ENCODE assay signal across 26 cellular contexts in the genomic region with DNA sequence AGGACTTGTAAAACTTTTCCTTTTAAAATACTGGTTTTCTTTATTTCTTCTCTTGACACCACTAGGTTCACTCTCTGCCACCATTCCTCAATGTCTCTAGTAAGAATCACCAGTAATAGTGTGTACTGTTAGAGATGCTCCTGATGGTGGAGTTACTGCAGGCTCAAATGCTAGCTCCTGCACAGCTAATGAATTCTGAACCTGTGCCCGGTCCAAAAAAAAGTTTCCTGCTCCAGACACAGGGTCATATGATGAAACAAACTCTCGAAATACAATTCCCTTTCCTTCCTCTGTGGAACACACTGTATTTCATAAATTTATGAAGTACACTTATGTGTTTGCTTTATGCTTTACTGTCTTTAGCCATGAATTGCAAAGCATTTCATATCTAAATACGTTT.
"Had no signal": no experiment of that assay in that cellular context is flagged by ENCODE, and none has a peak within 500 bp of the region (broad histone marks: within the 10 kb centered on the region; RNA-seq: fewer than 3 reads in every experiment).

No MANE protein-coding gene starts in this region.

- H3K27ac ChIP-seq: left lung, ovary, right atrium auricular region, right lobe of liver, skin epidermis, stomach, thoracic aorta, tibial artery, upper lobe of right lung had no signal

- H3K9me3 ChIP-seq: left lung, mucosa of descending colon, ovary, right atrium auricular region, right lobe of liver, stomach, thoracic aorta, tibial artery, upper lobe of right lung had no signal

- H3K36me3 ChIP-seq: ovary, right atrium auricular region, right lobe of liver had no signal

- DNase-seq: immature natural killer cell; kidney; left colon; left lung; midbrain; mucosa of descending colon; naive thymus-derived CD4-positive, alpha-beta T cell; ovary; right lobe of liver; stimulated activated CD4-positive, alpha-beta T cell treated with anti-CD3 and anti-CD28 coated beads, Interleukin-12 subunit alpha, Interleukin-12 subunit beta, amount 100 ng/mL, for 4 hours; stimulated activated CD4-positive, alpha-beta T cell treated with anti-CD3 and anti-CD28 coated beads, Interleukin-15, amount 100 ng/mL, for 24 hours; stimulated activated CD4-positive, alpha-beta T cell treated with anti-CD3 and anti-CD28 coated beads, Interleukin-2, amount 100 ng/mL, for 24 hours; stimulated activated CD4-positive, alpha-beta T cell treated with anti-CD3 and anti-CD28 coated beads, Interleukin-4, amount 100 ng/mL, for 1 hour; stimulated activated naive B cell treated with anti-CD40 and anti-IgM and Interleukin-4, amounts not matched to agents 10 μg/mL and 1 μg/mL and 100 μg/mL, for 72 hours; stimulated activated naive CD8-positive, alpha-beta T cell treated with anti-CD3 and anti-CD28 coated beads, Interleukin-15, Interleukin-2, amounts not matched to agents 100 U/mL and 50 U/mL, for 24 hours; stomach; tibial artery; trophoblast cell; upper lobe of right lung had no signal

- H3K4me3 ChIP-seq: left lung, lung, mucosa of descending colon, ovary, right atrium auricular region, right lobe of liver, skin epidermis, stomach, thoracic aorta, tibial artery, upper lobe of right lung had no signal

- H3K4me1 ChIP-seq: left lung, right atrium auricular region, right lobe of liver, tibial artery, upper lobe of right lung had no signal

- FAIRE-seq: islet of Langerhans, kidney, urothelium cell line had no signal

- H3K27me3 ChIP-seq: left lung, right atrium auricular region, right lobe of liver, stomach, tibial artery, upper lobe of right lung had no signal

- ATAC-seq: left colon; left lung; mucosa of descending colon; naive thymus-derived CD4-positive, alpha-beta T cell; natural killer cell treated with Interleukin-12 subunit alpha and Interleukin-12 subunit beta and Interleukin-15 and Interleukin-18, amount 100 ng/mL, for 72 hours; right lobe of liver; stimulated activated naive B cell treated with anti-CD40 and anti-IgM and Interleukin-4, amounts not matched to agents 10 μg/mL and 1 μg/mL and 100 μg/mL, for 72 hours; stimulated activated naive CD8-positive, alpha-beta T cell treated with anti-CD3 and anti-CD28 coated beads, Interleukin-15, Interleukin-2, amounts not matched to agents 100 U/mL and 50 U/mL, for 24 hours; upper lobe of right lung had no signal
